8 cellular contexts compared by ENCODE assay signal in the genomic region with DNA sequence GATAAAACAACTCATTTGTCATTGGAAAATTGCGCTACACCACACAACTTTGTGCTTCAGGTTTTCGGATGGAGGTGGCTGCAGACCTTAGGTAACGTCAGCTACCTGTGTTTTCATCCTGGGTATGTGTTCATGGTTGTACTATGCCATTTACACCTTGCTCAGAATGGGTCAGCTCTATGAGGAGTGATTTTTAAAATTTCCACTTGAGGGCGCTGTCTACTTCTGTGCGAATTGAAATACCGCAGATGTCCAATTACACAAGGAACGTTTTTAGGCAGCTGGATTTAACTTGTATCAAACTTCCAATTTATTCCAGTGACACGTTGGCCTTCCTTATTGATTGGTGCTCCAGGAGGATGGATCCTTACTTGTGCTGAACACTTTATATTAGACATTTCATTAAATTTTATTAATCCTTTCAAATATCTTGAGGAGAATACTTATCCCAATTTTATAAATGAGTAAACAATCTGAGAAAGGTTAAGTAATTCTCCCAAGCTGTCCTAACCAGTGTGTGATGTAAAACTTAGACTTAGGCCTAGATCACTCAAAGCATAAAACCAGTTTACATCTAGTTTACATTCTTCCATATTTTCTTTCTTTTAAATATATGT. TPM values are rescaled to one million over a fixed set of nuclear protein-coding genes. Genes with fewer than 3 reads are reported as not detected.
DNase-seq lines count a peak whose midpoint lies in the region; ATAC-seq and TF ChIP-seq lines count a peak whose summit lies in the region.

No MANE protein-coding gene starts in this region.

- no peak overlapping the region for H3K4me2 ChIP-seq in neural cell (ENCODE audit: low read length)

- no peak for TF ChIP-seq POLR2A in suprapubic skin (IDR thresholded peaks at IDR 0.05)

- H3K36me3 ChIP-seq in BE2C (no peaks in the 10 kb centered on the region), neural cell (ENCODE audit: insufficient read depth, low read length) (no peaks in the 10 kb centered on the region), suprapubic skin (no peaks in the 10 kb centered on the region)

- DNase-seq in BE2C (peak; percentile 32), NCI-H69 (lab: John Stamatoyannopoulos, UW) (peak; percentile 88), dorsolateral prefrontal cortex (peak in 2 of 10 donors; percentile 2 to 15), suprapubic skin (ENCODE audit: low spot score in 2 of 2) (no peak), 8988T (no peak)

- H4K20me1 ChIP-seq in neural cell (ENCODE audit: insufficient read depth): no peaks in the 10 kb centered on the region

- H3K4me1 ChIP-seq in BE2C (no peaks in the 10 kb centered on the region), suprapubic skin (no peaks in the 10 kb centered on the region)

- H3K79me2 ChIP-seq in neural cell (replicated peaks; ENCODE audit: insufficient read depth, low read length): no peaks in the 10 kb centered on the region

- H3K4me3 ChIP-seq in BE2C (ENCODE audit: low read depth, low read length) (no peak overlapping the region), dorsolateral prefrontal cortex (no peak overlapping the region), neural cell (ENCODE audit: low read length) (no peak overlapping the region), suprapubic skin (no peak overlapping the region)

- H3K27ac ChIP-seq in dorsolateral prefrontal cortex (no peak overlapping the region), neural cell (ENCODE audit: low read length) (no peak overlapping the region), suprapubic skin (no peak overlapping the region)

- H2AFZ ChIP-seq in neural cell (ENCODE audit: low read depth, low read length): no peak overlapping the region

- no peaks in the 10 kb centered on the region for H3F3A ChIP-seq in neural cell (ENCODE audit: insufficient read depth, low read length, poor library complexity, severe bottlenecking)

- H3K9me3 ChIP-seq in BE2C (no peaks in the 10 kb centered on the region), neural cell (ENCODE audit: low read length) (no peaks in the 10 kb centered on the region), suprapubic skin (no peaks in the 10 kb centered on the region)

- peak; percentile 83 for TF ChIP-seq CTCF in BE2C (IDR thresholded peaks at IDR 0.05; ENCODE audit: low read depth, low read length)
- TF ChIP-seq CTCF in dorsolateral prefrontal cortex (IDR thresholded peaks at IDR 0.05 in 54 of 56, conservative IDR thresholded peaks at IDR 0.05 in 2 of 56; ENCODE audit: low read depth in 1 of 56, partially characterized antibody in 56 of 56): peak; percentile 33 to 78 (median 65)
- TF ChIP-seq CTCF in neural cell (IDR thresholded peaks at IDR 0.05; ENCODE audit: poor library complexity, severe bottlenecking): peak; percentile 80
- peak in 1 of 2 donors; percentile 42 for TF ChIP-seq CTCF in suprapubic skin (IDR thresholded peaks at IDR 0.05)

- no peak for TF ChIP-seq EP300 in neural cell (conservative IDR thresholded peaks at IDR 0.05; ENCODE audit: poor library complexity, severe bottlenecking)
- no peak for TF ChIP-seq EP300 in suprapubic skin (IDR thresholded peaks at IDR 0.05)

- peak; percentile 69 for ATAC-seq in GM18867 (IDR thresholded peaks at IDR 0.05; ENCODE audit: unreplicated experiment)
- ATAC-seq in HG03175 (IDR thresholded peaks at IDR 0.05; ENCODE audit: unreplicated experiment): peak; percentile 67

- WGBS in suprapubic skin: 5% methylated on average over 8 of the region's 8 CpGs

- intact Hi-C loops in dorsolateral prefrontal cortex (cut with DNase I): no loop called here

- no peaks in the 10 kb centered on the region for H3K9me2 ChIP-seq in neural cell (ENCODE audit: insufficient read depth, low read length)

- H3K9ac ChIP-seq in neural cell (ENCODE audit: low read length): no peak overlapping the region

- TF ChIP-seq RAD21 in neural cell (conservative IDR thresholded peaks at IDR 0.05): peak; percentile 83

- no peaks in the 10 kb centered on the region for H3K27me3 ChIP-seq in BE2C
- peaks cover 0 to 6% (median 0%) of the 10 kb centered on the region in 45 donors for H3K27me3 ChIP-seq in dorsolateral prefrontal cortex
- no peaks in the 10 kb centered on the region for H3K27me3 ChIP-seq in neural cell (ENCODE audit: insufficient read depth, low read depth, low read length)
- no peaks in the 10 kb centered on the region for H3K27me3 ChIP-seq in suprapubic skin

TF ChIP-seq in neural cell, 6 proteins besides CTCF, POLR2A, EP300 and RAD21:
- TF ChIP-seq SMC3 (conservative IDR thresholded peaks at IDR 0.05; ENCODE audit: poor library complexity): peak; percentile 80
- no peak for TF ChIP-seq TAF1 (IDR thresholded peaks at IDR 0.05; ENCODE audit: low read depth)

RNA-seq across cellular contexts. Expression of a gene that starts 23.4 kb away (rescaled TPM):
- polyA plus RNA-seq in BE2C (2012; ENCODE audit: insufficient read depth, insufficient read length, low read depth): not detected
- total RNA-seq in dorsolateral prefrontal cortex (1 to 10 TPM in 3 of 120 experiments, under 1 TPM in 116, not detected in 1; 0.09 to 1.2 (median 0.41) TPM), suprapubic skin (under 1 TPM; 0.08 to 0.96 (median 0.22) TPM)
- polyA plus RNA-seq in neural cell: 0.64 and 0.82 TPM in 2 replicates
- polyA minus RNA-seq in neural cell: 1.9 and 2.5 TPM in 2 replicates

Comparison
In these comparisons a context has a peak if more than half of its experiments do, and no peak if none do; other contexts are left out.
1. DNase-seq: peak in BE2C (single experiment) and NCI-H69 (single experiment); none in suprapubic skin (0 of 2) and 8988T (single experiment).